ENCODE assay signal across 20 cellular contexts in genomic region chr19:29882719-29883105, GRCh38.
"Had no signal": no experiment of that assay in that cellular context is flagged by ENCODE, and none has a peak within 500 bp of the region (broad histone marks: within the 10 kb centered on the region; RNA-seq: fewer than 3 reads in every experiment).

No MANE protein-coding gene starts in this region.

- H3K36me3 Mint-ChIP-seq: naive thymus-derived CD8-positive, alpha-beta T cell had no signal

- H3K4me3 Mint-ChIP-seq: activated B cell treated with CpG ODN at 0.5 μM for 24 hours; activated CD4-positive, alpha-beta T cell treated with anti-CD3 and anti-CD28 coated beads for 36 hours; activated naive CD4-positive, alpha-beta T cell treated with anti-CD3 and anti-CD28 coated beads for 36 hours; activated T-cell treated with anti-CD3 and anti-CD28 coated beads, Interleukin-2, amount 50 U/mL, for 4 hours; naive thymus-derived CD8-positive, alpha-beta T cell; stimulated activated naive CD8-positive, alpha-beta T cell treated with anti-CD3 and anti-CD28 coated beads, Interleukin-15, Interleukin-2, amounts not matched to agents 100 ng/mL and 50 ng/mL, for 24 hours; T-helper 1 cell treated with Interleukin-12 subunit alpha and Interleukin-12 subunit beta and Interleukin-4 antibody, amounts not matched to agents 30 μg/mL and 1 μg/mL, for 36 hours had no signal

- H3K9me3 ChIP-seq: heart right ventricle, thyroid gland, upper lobe of right lung had no signal

- H3K27ac Mint-ChIP-seq: activated B cell treated with CpG ODN at 0.5 μM for 24 hours; activated CD4-positive, alpha-beta T cell treated with anti-CD3 and anti-CD28 coated beads for 36 hours; activated naive CD4-positive, alpha-beta T cell treated with anti-CD3 and anti-CD28 coated beads for 36 hours; activated T-helper 2 cell treated with anti-CD3 and anti-CD28 coated beads, Interferon-gamma antibody, Interleukin-2, Interleukin-4, amounts not matched to agents 10 μg/mL and 5 μg/mL and 100 μg/mL, durations not matched to agents 14 hours and 24 hours and 36 hours; progenitor cell of endocrine pancreas; stimulated activated naive CD8-positive, alpha-beta T cell treated with anti-CD3 and anti-CD28 coated beads, Interleukin-15, Interleukin-2, amounts not matched to agents 100 ng/mL and 50 ng/mL, for 24 hours; T-helper 1 cell treated with Interleukin-12 subunit alpha and Interleukin-12 subunit beta and Interleukin-4 antibody, amounts not matched to agents 30 μg/mL and 1 μg/mL, for 36 hours had no signal

- H3K27ac ChIP-seq: heart right ventricle, thyroid gland, upper lobe of right lung had no signal

- H3K36me3 ChIP-seq: heart right ventricle, thyroid gland, upper lobe of right lung had no signal

- H3K9me3 Mint-ChIP-seq: activated B cell treated with CpG ODN at 0.5 μM for 24 hours; activated naive CD4-positive, alpha-beta T cell treated with anti-CD3 and anti-CD28 coated beads for 36 hours; activated T-cell treated with anti-CD3 and anti-CD28 coated beads, Interleukin-2, amount 50 U/mL, for 4 hours; activated T-helper 2 cell treated with anti-CD3 and anti-CD28 coated beads, Interferon-gamma antibody, Interleukin-2, Interleukin-4, amounts not matched to agents 10 μg/mL and 5 μg/mL and 100 μg/mL, durations not matched to agents 14 hours and 24 hours and 36 hours; naive thymus-derived CD8-positive, alpha-beta T cell; stimulated activated naive CD8-positive, alpha-beta T cell treated with anti-CD3 and anti-CD28 coated beads, Interleukin-15, Interleukin-2, amounts not matched to agents 100 ng/mL and 50 ng/mL, for 24 hours; T-helper 1 cell treated with Interleukin-12 subunit alpha and Interleukin-12 subunit beta and Interleukin-4 antibody, amounts not matched to agents 30 μg/mL and 1 μg/mL, for 36 hours had no signal

- H3K27me3 ChIP-seq: thyroid gland had no signal

- H3K4me3 ChIP-seq: heart right ventricle, lung, thyroid gland, upper lobe of right lung had no signal

- FAIRE-seq: endometrium, kidney had no signal

- H3K4me1 ChIP-seq: upper lobe of right lung had no signal

- DNase-seq: activated B cell treated with CpG ODN at 0.5 μM for 24 hours; activated CD4-positive, alpha-beta T cell treated with anti-CD3 and anti-CD28 coated beads for 36 hours; activated CD4-positive, alpha-beta T cell treated with anti-CD3 and anti-CD28 coated beads, Interleukin-2, amount 50 U/mL, for 48 hours; activated CD8-positive, alpha-beta memory T cell treated with anti-CD3 and anti-CD28 coated beads, Interleukin-2, amount 50 U/mL, for 48 hours; activated naive CD4-positive, alpha-beta T cell treated with anti-CD3 and anti-CD28 coated beads for 36 hours; activated T-cell treated with anti-CD3 and anti-CD28 coated beads, Interleukin-2, amount 50 U/mL, for 4 hours; heart right ventricle; kidney; naive thymus-derived CD8-positive, alpha-beta T cell; retina; substantia nigra; T1000; thyroid gland; upper lobe of right lung had no signal

- ATAC-seq: activated CD4-positive, alpha-beta T cell treated with anti-CD3 and anti-CD28 coated beads for 36 hours; activated T-cell treated with anti-CD3 and anti-CD28 coated beads, Interleukin-2, amount 50 U/mL, for 4 hours; heart right ventricle; naive thymus-derived CD8-positive, alpha-beta T cell; upper lobe of right lung had no signal
